In genomic region chr22:50190182-50190951, GRCh38 we compare ENCODE assay signal across 2 cellular contexts.
TF ChIP-seq lines count a peak whose summit lies in the region.

No MANE protein-coding gene starts in this region.

TF ChIP-seq in HEK293, 187 proteins besides CTCF, POLR2A, EP300 and RAD21 (continues in another document):
- no peak for TF ChIP-seq ZNF37A (tag by site-specific recombination; IDR thresholded peaks at IDR 0.05)
- TF ChIP-seq YY1 (tag by site-specific recombination; IDR thresholded peaks at IDR 0.05): no peak
- peak; percentile 99 for TF ChIP-seq PATZ1 (tag by site-specific recombination; IDR thresholded peaks at IDR 0.05)
- no peak for TF ChIP-seq ZNF624 (tag by site-specific recombination; IDR thresholded peaks at IDR 0.05)
- no peak; the same call in 1 of the 2 replicates for TF ChIP-seq ZNF366 (tag by site-specific recombination; conservative IDR thresholded peaks at IDR 0.05)
- peak; percentile 72 for TF ChIP-seq SP3 (tag by site-specific recombination; IDR thresholded peaks at IDR 0.05)
- peak; percentile 86 for TF ChIP-seq ZFHX2 (tag by site-specific recombination; conservative IDR thresholded peaks at IDR 0.05)
- TF ChIP-seq ZNF114 (tag by site-specific recombination; IDR thresholded peaks at IDR 0.05): no peak
- no peak for TF ChIP-seq ZNF514 (tag by site-specific recombination; IDR thresholded peaks at IDR 0.05)
- TF ChIP-seq ZNF26 (tag by site-specific recombination; IDR thresholded peaks at IDR 0.05): no peak
- TF ChIP-seq ZEB2 (tag by site-specific recombination; IDR thresholded peaks at IDR 0.05): peak; percentile 68; the same call in 1 of the 2 replicates
- peak; percentile 28; the same call in 1 of the 2 replicates for TF ChIP-seq SCRT2 (tag by site-specific recombination; IDR thresholded peaks at IDR 0.05)
- peak; percentile 40; the same call in 1 of the 2 replicates for TF ChIP-seq ZNF341 (tag by site-specific recombination; IDR thresholded peaks at IDR 0.05; ENCODE audit: low read depth)
- TF ChIP-seq PRDM4 (tag by site-specific recombination; IDR thresholded peaks at IDR 0.05): no peak
- peak; percentile 93 for TF ChIP-seq GLIS2 (tag by site-specific recombination; IDR thresholded peaks at IDR 0.05)
- peak; percentile 43; the same call in 1 of the 2 replicates for TF ChIP-seq OSR2 (tag by site-specific recombination; IDR thresholded peaks at IDR 0.05)
- peak; percentile 53; the same call in 1 of the 2 replicates for TF ChIP-seq ZBTB10 (tag by site-specific recombination; IDR thresholded peaks at IDR 0.05)

TF ChIP-seq in endothelial cell of umbilical vein, 7 proteins besides CTCF, POLR2A, EP300 and RAD21:
- TF ChIP-seq GATA2 (IDR thresholded peaks at IDR 0.05; ENCODE audit: insufficient read depth, insufficient read length, low read depth, low read length) (no peak), MYC (IDR thresholded peaks at IDR 0.05; ENCODE audit: low read depth, low read length) (no peak), MAX (IDR thresholded peaks at IDR 0.05; ENCODE audit: insufficient read depth, insufficient read length) (no peak), JUN (IDR thresholded peaks at IDR 0.05; ENCODE audit: borderline replicate concordance, insufficient read depth, insufficient read length, low read depth) (no peak), EZH2 (IDR thresholded peaks at IDR 0.05; ENCODE audit: borderline replicate concordance, low read depth, low read length, severe bottlenecking) (no peak), FOS (IDR thresholded peaks at IDR 0.05; ENCODE audit: borderline replicate concordance, insufficient read depth, low read length) (no peak), POLR2AphosphoS5 (IDR thresholded peaks at IDR 0.05; ENCODE audit: insufficient read depth, low read depth, low read length) (no peak)
